Comparison of ENCODE assay signal across 9 cellular contexts in genomic region chrX:107025538-107025937, GRCh38. TPM values are rescaled to one million over a fixed set of nuclear protein-coding genes. Genes with fewer than 3 reads are reported as not detected.
DNase-seq lines count a peak whose midpoint lies in the region; ATAC-seq and TF ChIP-seq lines count a peak whose summit lies in the region.
"Had no signal": no experiment of that assay in that cellular context is flagged by ENCODE, and none has a peak within 500 bp of the region (broad histone marks: within the 10 kb centered on the region; RNA-seq: fewer than 3 reads in every experiment).

No MANE protein-coding gene starts in this region.

- H3K27me3 ChIP-seq in HL-60 (ENCODE audit: insufficient read depth, poor library complexity, severe bottlenecking) = no peaks in the 10 kb centered on the region
- H3K27me3 ChIP-seq in effector memory CD4-positive, alpha-beta T cell (replicated peaks; ENCODE audit: control insufficient read depth, insufficient read depth, low read length, poor library complexity, severe bottlenecking) = no peaks in the 10 kb centered on the region

- TF ChIP-seq CTCF in Calu3 (IDR thresholded peaks at IDR 0.05; ENCODE audit: unreplicated experiment) (peak; percentile 20), HL-60 (IDR thresholded peaks at IDR 0.05; ENCODE audit: insufficient read depth, low read length) (peak; percentile 1), type B pancreatic cell (conservative IDR thresholded peaks at IDR 0.05) (peak; percentile 72)

- no peak overlapping the region for H3K27ac ChIP-seq in HL-60 (replicated peaks)
- H3K27ac ChIP-seq in effector memory CD4-positive, alpha-beta T cell (ENCODE audit: insufficient read depth, low read length, poor library complexity, severe bottlenecking) = no peak overlapping the region
- H3K27ac ChIP-seq: thoracic aorta had no signal

- H3K4me3 Mint-ChIP-seq in Calu3 (ENCODE audit: low read depth, unreplicated experiment) (no peak overlapping the region), type B pancreatic cell (no peak overlapping the region)
- no peak overlapping the region for H3K4me3 Mint-ChIP-seq in activated naive CD8-positive, alpha-beta T cell treated with anti-CD3 and anti-CD28 coated beads, Interleukin-2, amount 50 U/mL, for 24 hours

- H3K36me3 Mint-ChIP-seq in Calu3 (ENCODE audit: insufficient read depth, unreplicated experiment) (no peaks in the 10 kb centered on the region), type B pancreatic cell (no peaks in the 10 kb centered on the region)
- no peaks in the 10 kb centered on the region for H3K36me3 Mint-ChIP-seq in activated naive CD8-positive, alpha-beta T cell treated with anti-CD3 and anti-CD28 coated beads, Interleukin-2, amount 50 U/mL, for 24 hours (ENCODE audit: low read depth)

- no peaks in the 10 kb centered on the region for H3K36me3 ChIP-seq in effector memory CD4-positive, alpha-beta T cell (ENCODE audit: control insufficient read depth, insufficient read depth, low read length)
- H3K36me3 ChIP-seq: thoracic aorta had no signal

- H3K27ac Mint-ChIP-seq in Calu3 (ENCODE audit: unreplicated experiment) (no peak overlapping the region), type B pancreatic cell (no peak overlapping the region)
- no peak overlapping the region for H3K27ac Mint-ChIP-seq in activated naive CD8-positive, alpha-beta T cell treated with anti-CD3 and anti-CD28 coated beads, Interleukin-2, amount 50 U/mL, for 24 hours

- H3K4me3 ChIP-seq in HL-60 (replicated peaks; ENCODE audit: insufficient read depth, low read length) = no peak overlapping the region
- no peak overlapping the region for H3K4me3 ChIP-seq in effector memory CD4-positive, alpha-beta T cell (ENCODE audit: insufficient read depth, low read depth, low read length, poor library complexity, severe bottlenecking)
- H3K4me3 ChIP-seq: thoracic aorta had no signal

- no TSS peak for BruUV-seq in Calu3 (replicated peaks; lab: Mats Ljungman, UMichigan)

- H3K4me1 Mint-ChIP-seq in Calu3 (ENCODE audit: low read depth, unreplicated experiment) (no peaks in the 10 kb centered on the region), type B pancreatic cell (ENCODE audit: unreplicated experiment) (no peaks in the 10 kb centered on the region)
- no peaks in the 10 kb centered on the region for H3K4me1 Mint-ChIP-seq in activated naive CD8-positive, alpha-beta T cell treated with anti-CD3 and anti-CD28 coated beads, Interleukin-2, amount 50 U/mL, for 24 hours

- no peaks in the 10 kb centered on the region for H3K9me3 ChIP-seq in effector memory CD4-positive, alpha-beta T cell (ENCODE audit: control insufficient read depth, low read length)
- H3K9me3 ChIP-seq: thoracic aorta had no signal

- no peaks in the 10 kb centered on the region for H3K4me1 ChIP-seq in effector memory CD4-positive, alpha-beta T cell (ENCODE audit: control insufficient read depth, insufficient read depth, low read length, poor library complexity, severe bottlenecking)

- DNase-seq in Calu3 (peak; percentile 14), HL-60 (ENCODE audit: low read depth in 1 of 2, low spot score in 1 of 2) (no peak), RPMI7951 (ENCODE audit: low read depth) (peak; percentile 7), foreskin melanocyte (peak; percentile 7), type B pancreatic cell (ENCODE audit: extremely low spot score, unreplicated experiment) (no peak), mucosa of gallbladder (ENCODE audit: low spot score) (no peak)
- no peak for DNase-seq in activated naive CD8-positive, alpha-beta T cell treated with anti-CD3 and anti-CD28 coated beads, Interleukin-2, amount 50 U/mL, for 24 hours
- no peak for DNase-seq in effector memory CD4-positive, alpha-beta T cell

- ATAC-seq in activated naive CD8-positive, alpha-beta T cell treated with anti-CD3 and anti-CD28 coated beads, Interleukin-2, amount 50 U/mL, for 24 hours = no peak

- CTCF ChIA-PET in Calu3 (lab: Charles Lee) = interaction anchor here (0.9 to 1.4 kb wide), 2 partner anchors 247 to 299 kb away, joined by 3 to 6 read pairs; no protein-coding TSS in a partner anchor

- no peaks in the 10 kb centered on the region for H3K27me3 Mint-ChIP-seq in Calu3 (ENCODE audit: unreplicated experiment)
- no peaks in the 10 kb centered on the region for H3K27me3 Mint-ChIP-seq in type B pancreatic cell
- H3K27me3 Mint-ChIP-seq in activated naive CD8-positive, alpha-beta T cell treated with anti-CD3 and anti-CD28 coated beads, Interleukin-2, amount 50 U/mL, for 24 hours = peaks cover 2% of the 10 kb centered on the region

- H3K9me3 Mint-ChIP-seq in Calu3 (ENCODE audit: low read depth, unreplicated experiment) (no peaks in the 10 kb centered on the region), type B pancreatic cell (no peaks in the 10 kb centered on the region)
- H3K9me3 Mint-ChIP-seq in activated naive CD8-positive, alpha-beta T cell treated with anti-CD3 and anti-CD28 coated beads, Interleukin-2, amount 50 U/mL, for 24 hours = no peaks in the 10 kb centered on the region

- intact Hi-C loops in Calu3 (cut with micrococcal nuclease; ENCODE audit: unreplicated experiment) = loop anchor here (1.0 to 10.0 kb wide), 4 partner anchors 247 to 599 kb away; partner anchors contain the start of gene PRPS1

RNA-seq across cellular contexts. Expression of gene MORC4, which starts 25.5 kb away (rescaled TPM):
- 31.1 and 31.6 TPM in 2 replicates for total RNA-seq in Calu3 (2022)
- total RNA-seq in RPMI7951 (2014; rRNA removed; shearing (Covaris generic)) = 8.0 and 8.2 TPM in 2 replicates
- total RNA-seq in type B pancreatic cell (ENCODE audit: low replicate concordance) = 18.1 and 28.8 TPM in 2 replicates
- total RNA-seq in mucosa of gallbladder = 20.0 TPM

Comparison
In these comparisons a context has a peak if more than half of its experiments do, and no peak if none do; other contexts are left out.
1. DNase-seq: peak in Calu3 (single experiment), RPMI7951 (single experiment) and foreskin melanocyte (single experiment); none in HL-60 (0 of 2), type B pancreatic cell (single experiment), activated naive CD8-positive, alpha-beta T cell treated with anti-CD3 and anti-CD28 coated beads, Interleukin-2, amount 50 U/mL, for 24 hours (single experiment), mucosa of gallbladder (single experiment) and effector memory CD4-positive, alpha-beta T cell (0 of 3).
2. CTCF ChIP-seq: peak in every context shown above with its lines; median percentile 72 in type B pancreatic cell; 20 in Calu3; 1 in HL-60.